ENCODE assay signal across 9 cellular contexts in the genomic region with DNA sequence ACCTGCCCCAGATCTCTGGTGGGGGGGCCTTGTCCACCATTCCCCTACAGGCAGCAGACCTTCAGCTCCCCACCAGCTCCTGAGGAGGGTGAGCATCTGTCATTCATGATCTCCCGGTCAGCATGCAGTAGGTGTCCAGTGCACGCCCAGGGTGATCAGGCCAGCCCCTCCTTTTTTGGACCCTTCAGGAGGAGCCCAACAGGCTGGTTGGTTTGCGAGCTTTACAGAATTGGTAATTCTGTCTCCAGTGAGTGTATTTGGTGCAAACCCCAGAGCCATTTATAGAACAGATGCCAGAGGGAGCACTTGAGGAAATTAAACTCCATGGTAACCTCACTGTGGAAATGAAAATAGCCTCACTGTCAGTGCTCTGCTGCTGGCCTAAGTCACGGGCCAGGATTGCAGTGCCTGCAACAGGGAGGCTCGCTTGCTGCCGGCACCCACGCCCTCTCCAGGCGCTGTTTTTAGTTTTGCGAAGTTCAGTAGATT. TPM values are rescaled to one million over a fixed set of nuclear protein-coding genes. Genes with fewer than 3 reads are reported as not detected.
A peak's percentile ranks its signal among the peaks of the same experiment; 100 is the strongest.
DNase-seq lines count a peak whose midpoint lies in the region; ATAC-seq, FAIRE-seq and TF ChIP-seq lines count a peak whose summit lies in the region.
"Had no signal": no experiment of that assay in that cellular context is flagged by ENCODE, and none has a peak within 500 bp of the region (broad histone marks: within the 10 kb centered on the region; RNA-seq: fewer than 3 reads in every experiment).

No MANE protein-coding gene starts in this region.

- peaks cover 7% of the 10 kb centered on the region for H3K9me3 Mint-ChIP-seq in activated T-helper 2 cell treated with anti-CD3 and anti-CD28 coated beads, Interferon-gamma antibody, Interleukin-2, Interleukin-4, amounts not matched to agents 10 μg/mL and 5 μg/mL and 100 μg/mL, durations not matched to agents 14 hours and 24 hours and 36 hours

- H3K27ac ChIP-seq in fibroblast of lung (ENCODE audit: insufficient read depth, low read length) (no peak overlapping the region), pancreas (peak overlapping the region; percentile 36 to 67 (median 62)), upper lobe of right lung (no peak overlapping the region)

- H3K36me3 Mint-ChIP-seq in activated T-helper 2 cell treated with anti-CD3 and anti-CD28 coated beads, Interferon-gamma antibody, Interleukin-2, Interleukin-4, amounts not matched to agents 10 μg/mL and 5 μg/mL and 100 μg/mL, durations not matched to agents 14 hours and 24 hours and 36 hours (ENCODE audit: low read depth) = no peaks in the 10 kb centered on the region
- H3K36me3 Mint-ChIP-seq: activated naive CD8-positive, alpha-beta T cell treated with anti-CD3 and anti-CD28 coated beads, Interleukin-2, amount 10 ng/mL, durations not matched to agents 7 days and 5 days had no signal

- no peaks in the 10 kb centered on the region for H3K4me1 ChIP-seq in fibroblast of lung (ENCODE audit: control insufficient read depth, extremely low read depth, insufficient read depth, low read length)
- peaks cover 25 to 49% (median 40%) of the 10 kb centered on the region in 3 donors for H3K4me1 ChIP-seq in pancreas
- no peaks in the 10 kb centered on the region for H3K4me1 ChIP-seq in upper lobe of right lung

- 28 to 42% methylated on average over 9 of the region's 9 CpGs for WGBS in pancreas, 2 donors

- peaks cover 1% of the 10 kb centered on the region for H3K4me1 Mint-ChIP-seq in activated T-helper 2 cell treated with anti-CD3 and anti-CD28 coated beads, Interferon-gamma antibody, Interleukin-2, Interleukin-4, amounts not matched to agents 10 μg/mL and 5 μg/mL and 100 μg/mL, durations not matched to agents 14 hours and 24 hours and 36 hours (ENCODE audit: low read depth)

- no peaks in the 10 kb centered on the region for H3K79me2 ChIP-seq in fibroblast of lung (ENCODE audit: control insufficient read depth, insufficient read depth, low read length)

- H3K9ac ChIP-seq in fibroblast of lung (ENCODE audit: insufficient read depth, low read length) = no peak overlapping the region

- no peaks in the 10 kb centered on the region for H3K27me3 Mint-ChIP-seq in activated T-helper 2 cell treated with anti-CD3 and anti-CD28 coated beads, Interferon-gamma antibody, Interleukin-2, Interleukin-4, amounts not matched to agents 10 μg/mL and 5 μg/mL and 100 μg/mL, durations not matched to agents 14 hours and 24 hours and 36 hours (ENCODE audit: low read depth)
- H3K27me3 Mint-ChIP-seq: activated naive CD8-positive, alpha-beta T cell treated with anti-CD3 and anti-CD28 coated beads, Interleukin-2, amount 10 ng/mL, durations not matched to agents 7 days and 5 days had no signal

- H3K9me3 ChIP-seq in fibroblast of lung (ENCODE audit: control insufficient read depth, insufficient read depth, low read depth, low read length) = no peaks in the 10 kb centered on the region
- no peaks in the 10 kb centered on the region for H3K9me3 ChIP-seq in pancreas
- H3K9me3 ChIP-seq in upper lobe of right lung = no peaks in the 10 kb centered on the region

- peak overlapping the region; percentile 1 for H3K4me2 ChIP-seq in fibroblast of lung (ENCODE audit: extremely low read depth, insufficient read depth, low read length)

- peak; percentile 43 for FAIRE-seq in pancreas (lab: Jason Lieb, UNC)

- no peak overlapping the region for H3K27ac Mint-ChIP-seq in activated T-helper 2 cell treated with anti-CD3 and anti-CD28 coated beads, Interferon-gamma antibody, Interleukin-2, Interleukin-4, amounts not matched to agents 10 μg/mL and 5 μg/mL and 100 μg/mL, durations not matched to agents 14 hours and 24 hours and 36 hours
- H3K27ac Mint-ChIP-seq: activated naive CD8-positive, alpha-beta T cell treated with anti-CD3 and anti-CD28 coated beads, Interleukin-2, amount 10 ng/mL, durations not matched to agents 7 days and 5 days had no signal

- intact Hi-C loops in pancreas (cut with DNase I) (no loop called here), upper lobe of right lung (cut with DNase I) (no loop called here)
- intact Hi-C loops in activated T-helper 2 cell treated with anti-CD3 and anti-CD28 coated beads, Interferon-gamma antibody, Interleukin-2, Interleukin-4, amounts not matched to agents 10 μg/mL and 5 μg/mL and 100 μg/mL, durations not matched to agents 14 hours and 24 hours and 36 hours (cut with micrococcal nuclease) = no loop called here

- ATAC-seq in pancreas (peak; percentile 18 to 63 (median 49)), upper lobe of right lung (no peak)

- no peak overlapping the region for H3K4me3 Mint-ChIP-seq in activated T-helper 2 cell treated with anti-CD3 and anti-CD28 coated beads, Interferon-gamma antibody, Interleukin-2, Interleukin-4, amounts not matched to agents 10 μg/mL and 5 μg/mL and 100 μg/mL, durations not matched to agents 14 hours and 24 hours and 36 hours (ENCODE audit: low read depth)
- H3K4me3 Mint-ChIP-seq: activated naive CD8-positive, alpha-beta T cell treated with anti-CD3 and anti-CD28 coated beads, Interleukin-2, amount 10 ng/mL, durations not matched to agents 7 days and 5 days had no signal

- no peaks in the 10 kb centered on the region for H4K20me1 ChIP-seq in fibroblast of lung (ENCODE audit: control insufficient read depth, extremely low read depth, insufficient read depth, low read length)

- H3K4me3 ChIP-seq in fibroblast of lung (replicated peaks in 1 of 4; ENCODE audit: control extremely low read depth in 1 of 4, insufficient read depth in 1 of 4, low read depth in 3 of 4, low read length in 4 of 4) (no peak overlapping the region), pancreas (no peak overlapping the region), upper lobe of right lung (no peak overlapping the region)

- no peaks in the 10 kb centered on the region for H3K27me3 ChIP-seq in fibroblast of lung (ENCODE audit: control insufficient read depth, insufficient read depth, low read length)
- H3K27me3 ChIP-seq in pancreas = no peaks in the 10 kb centered on the region
- H3K27me3 ChIP-seq in upper lobe of right lung = peaks cover 4% of the 10 kb centered on the region

- DNase-seq in DMS153 treated with DMSO at 0.1 percent for 48 hours (lab: John Stamatoyannopoulos, UW; ENCODE audit: unreplicated experiment) (peak; percentile 81), NCI-H524 (lab: John Stamatoyannopoulos, UW) (peak; percentile 92 to 96), fibroblast of lung (ENCODE audit: low read depth in 2 of 2) (peak; percentile 51 to 60), pancreas (peak in 2 of 6 donors; percentile 21 to 57), NOMO-1 treated with dmso at 0.1 percent for 144 hours (lab: John Stamatoyannopoulos, UW; ENCODE audit: unreplicated experiment) (no peak), upper lobe of right lung (no peak), GM20000 (ENCODE audit: low spot score) (no peak)
- DNase-seq in activated T-helper 2 cell treated with anti-CD3 and anti-CD28 coated beads, Interferon-gamma antibody, Interleukin-2, Interleukin-4, amounts not matched to agents 10 μg/mL and 5 μg/mL and 100 μg/mL, durations not matched to agents 14 hours and 24 hours and 36 hours (ENCODE audit: low spot score) = no peak
- DNase-seq: activated naive CD8-positive, alpha-beta T cell treated with anti-CD3 and anti-CD28 coated beads, Interleukin-2, amount 10 ng/mL, durations not matched to agents 7 days and 5 days had no signal

- H3K36me3 ChIP-seq in fibroblast of lung (ENCODE audit: control insufficient read depth, insufficient read depth, low read length) (no peaks in the 10 kb centered on the region), pancreas (no peaks in the 10 kb centered on the region), upper lobe of right lung (no peaks in the 10 kb centered on the region)

- TF ChIP-seq CTCF in fibroblast of lung (conservative IDR thresholded peaks at IDR 0.05 in 1 of 2, IDR thresholded peaks at IDR 0.05 in 1 of 2; ENCODE audit: low read depth in 1 of 2, low read length in 2 of 2) = no peak
- TF ChIP-seq CTCF in pancreas (IDR thresholded peaks at IDR 0.05) = no peak
- no peak for TF ChIP-seq CTCF in upper lobe of right lung (IDR thresholded peaks at IDR 0.05)
- no peak for TF ChIP-seq CTCF in GM20000 (IDR thresholded peaks at IDR 0.05; ENCODE audit: extremely low read depth, missing control alignments)

- H2AFZ ChIP-seq in fibroblast of lung (ENCODE audit: low read length) = no peak overlapping the region

RNA-seq across cellular contexts. Expression of gene WNK2, which starts 23.4 kb away (rescaled TPM):
- total RNA-seq in fibroblast of lung = under 0.01 TPM in 1 of 2 replicates, not detected in the other
- not detected in 2 replicates for polyA plus RNA-seq in fibroblast of lung
- not detected in 2 replicates for polyA plus RNA-seq in fibroblast of lung (2012)
- polyA minus RNA-seq in fibroblast of lung (ENCODE audit: low replicate concordance) = not detected in 2 replicates
- 100 to 1,000 TPM in 1 of 6 donors, 10 to 100 TPM in 5; 53.5 to 114 (median 89.4) TPM for total RNA-seq in pancreas
- 100 to 1,000 TPM in 1 of 2 donors, 10 to 100 TPM in 1; 77.4 to 121 TPM for polyA plus RNA-seq in pancreas
- total RNA-seq in upper lobe of right lung = 0.35 TPM
- 1.2 and 1.6 TPM in 2 replicates for total RNA-seq in activated T-helper 2 cell treated with anti-CD3 and anti-CD28 coated beads, Interferon-gamma antibody, Interleukin-2, Interleukin-4, amounts not matched to agents 10 μg/mL and 5 μg/mL and 100 μg/mL, durations not matched to agents 14 hours and 24 hours and 36 hours

Comparison
In these comparisons a context has a peak if more than half of its experiments do, and no peak if none do; other contexts are left out.
1. DNase-seq: peak in DMS153 treated with DMSO at 0.1 percent for 48 hours (single experiment), NCI-H524 (2 of 2) and fibroblast of lung (2 of 2); none in NOMO-1 treated with dmso at 0.1 percent for 144 hours (single experiment), upper lobe of right lung (single experiment), GM20000 (single experiment) and activated T-helper 2 cell treated with anti-CD3 and anti-CD28 coated beads, Interferon-gamma antibody, Interleukin-2, Interleukin-4, amounts not matched to agents 10 μg/mL and 5 μg/mL and 100 μg/mL, durations not matched to agents 14 hours and 24 hours and 36 hours (single experiment).
2. H3K27ac ChIP-seq: peak in pancreas (4 of 4); none in fibroblast of lung (single experiment) and upper lobe of right lung (single experiment).
3. RNA of gene WNK2, which starts 23.4 kb away (total RNA-seq): 53.5 to 114 TPM in pancreas; 1.2 to 1.6 TPM in activated T-helper 2 cell treated with anti-CD3 and anti-CD28 coated beads, Interferon-gamma antibody, Interleukin-2, Interleukin-4, amounts not matched to agents 10 μg/mL and 5 μg/mL and 100 μg/mL, durations not matched to agents 14 hours and 24 hours and 36 hours, 0.35 TPM in upper lobe of right lung (single experiment) and under 0.01 TPM in fibroblast of lung; every median in the first group is over 10 times any median in the second.